10 cellular contexts compared by ENCODE assay signal in the genomic region with DNA sequence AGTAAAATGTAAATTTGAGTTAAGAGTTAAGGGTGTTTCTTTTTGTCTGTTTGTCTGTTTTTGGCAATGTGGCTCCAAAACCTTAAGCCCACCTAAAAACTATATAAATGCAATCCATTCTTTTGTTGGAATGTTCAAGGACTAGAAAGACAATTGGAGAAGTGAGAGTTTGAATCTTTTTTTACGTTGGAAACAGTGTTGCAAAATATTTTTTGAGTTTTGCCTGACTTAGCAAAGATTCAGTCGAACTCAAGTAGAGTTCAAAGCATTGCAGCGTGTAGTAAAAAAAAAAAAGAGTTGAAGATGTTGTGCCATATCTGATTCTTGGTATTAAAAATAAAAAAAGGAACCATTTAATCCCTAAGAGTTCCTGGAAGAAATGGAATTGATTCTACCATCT. TPM values are rescaled to one million over a fixed set of nuclear protein-coding genes. Genes with fewer than 3 reads are reported as not detected.
A peak's percentile ranks its signal among the peaks of the same experiment; 100 is the strongest.
DNase-seq lines count a peak whose midpoint lies in the region; ATAC-seq and TF ChIP-seq lines count a peak whose summit lies in the region.
"Had no signal": no experiment of that assay in that cellular context is flagged by ENCODE, and none has a peak within 500 bp of the region (broad histone marks: within the 10 kb centered on the region; RNA-seq: fewer than 3 reads in every experiment).

No MANE protein-coding gene starts in this region.

- peak overlapping the region; percentile 88 for H3K4me2 ChIP-seq in Karpas-422 (ENCODE audit: low read depth, low read length, poor library complexity, severe bottlenecking)
- peak overlapping the region; percentile 91 for H3K4me2 ChIP-seq in mammary epithelial cell (ENCODE audit: insufficient read depth, low read depth, low read length)

- no peak for DNase-seq in CD14-positive monocyte (ENCODE audit: low spot score)
- peak; percentile 70 for DNase-seq in Karpas-422
- no peak for DNase-seq in mammary epithelial cell
- no peak for DNase-seq in posterior vena cava (ENCODE audit: low spot score)
- DNase-seq in NCI-H187 (lab: John Stamatoyannopoulos, UW), result no peak
- DNase-seq: activated CD4-positive, alpha-beta T cell treated with anti-CD3 and anti-CD28 coated beads for 1 hour had no signal

- H3K27me3 ChIP-seq in Karpas-422 (ENCODE audit: low read length) (no peaks in the 10 kb centered on the region), mammary epithelial cell (ENCODE audit: insufficient read depth, low read length) (no peaks in the 10 kb centered on the region), muscle layer of duodenum (ENCODE audit: low read depth, low read length) (no peaks in the 10 kb centered on the region)

- H3K4me1 Mint-ChIP-seq in CD14-positive monocyte, result peaks cover 73% of the 10 kb centered on the region
- H3K4me1 Mint-ChIP-seq: central memory CD8-positive, alpha-beta T cell had no signal

- peak overlapping the region; percentile 90 for H3K9ac ChIP-seq in Karpas-422 (ENCODE audit: low read length)
- no peak overlapping the region for H3K9ac ChIP-seq in mammary epithelial cell (ENCODE audit: insufficient read depth, low read length)

- H3K79me2 ChIP-seq in Karpas-422 (ENCODE audit: low read length), result peaks cover 58% of the 10 kb centered on the region
- H3K79me2 ChIP-seq in mammary epithelial cell (ENCODE audit: insufficient read depth, low read length), result peaks cover 7% of the 10 kb centered on the region

- H2AFZ ChIP-seq in Karpas-422 (ENCODE audit: low read length), result no peak overlapping the region
- H2AFZ ChIP-seq in mammary epithelial cell (ENCODE audit: low read depth, low read length), result peak overlapping the region; percentile 86

- H3K27me3 Mint-ChIP-seq in CD14-positive monocyte (ENCODE audit: low read depth in 3 of 3), result peaks cover 0 to 3% (median 2%) of the 10 kb centered on the region in 3 donors

- H3K4me3 ChIP-seq in Karpas-422 (ENCODE audit: low read length) (peak overlapping the region; percentile 86), mammary epithelial cell (replicated peaks in 1 of 3; ENCODE audit: insufficient read depth in 1 of 3, low read depth in 2 of 3, low read length in 3 of 3) (peak overlapping the region; percentile 48 to 73 (median 57)), muscle layer of duodenum (ENCODE audit: low read depth in 1 of 2, low read length in 2 of 2) (peak overlapping the region; percentile 61 to 81)

- H3K27ac Mint-ChIP-seq in CD14-positive monocyte, result peak overlapping the region; percentile 96 to 99 (median 97)

- BruUV-seq in mammary epithelial cell (replicated peaks; lab: Mats Ljungman, UMichigan), result no TSS peak

- dilution Hi-C loops in mammary epithelial cell (cut with HindIII; ENCODE audit: low sequenced_read_pairs), result no loop called here

- CTCF ChIA-PET in mammary epithelial cell (lab: Charles Lee; ENCODE audit: low non-redundant PET), result no interaction called here

- in situ Hi-C loops in mammary epithelial cell (cut with MboI; ENCODE audit: low sequenced_read_pairs in 2 of 2), result no loop called here

- H3K9me3 ChIP-seq in Karpas-422 (ENCODE audit: low read length) (no peaks in the 10 kb centered on the region), mammary epithelial cell (replicated peaks; ENCODE audit: insufficient read depth, low read length) (no peaks in the 10 kb centered on the region), muscle layer of duodenum (ENCODE audit: control insufficient read depth in 1 of 2, low read length in 2 of 2) (no peaks in the 10 kb centered on the region)

- H3K4me1 ChIP-seq in Karpas-422 (ENCODE audit: low read length), result peaks cover 63% of the 10 kb centered on the region
- H3K4me1 ChIP-seq in mammary epithelial cell (ENCODE audit: insufficient read depth, low read length), result no peaks in the 10 kb centered on the region
- peaks cover 0 to 6% of the 10 kb centered on the region in 2 donors for H3K4me1 ChIP-seq in muscle layer of duodenum (ENCODE audit: control insufficient read depth in 1 of 2, insufficient read depth in 2 of 2, low read length in 2 of 2)

- H3K27ac ChIP-seq in Karpas-422 (ENCODE audit: low read length), result peak overlapping the region; percentile 99
- no peak overlapping the region for H3K27ac ChIP-seq in mammary epithelial cell (ENCODE audit: insufficient read depth, low read depth, low read length)
- peak overlapping the region; percentile 82 for H3K27ac ChIP-seq in muscle layer of duodenum (ENCODE audit: low read length)

- ATAC-seq in HG02623 (IDR thresholded peaks at IDR 0.05; ENCODE audit: unreplicated experiment) (no peak), GM18907 (IDR thresholded peaks at IDR 0.05; ENCODE audit: unreplicated experiment) (no peak)

- no peaks in the 10 kb centered on the region for H3K9me2 ChIP-seq in Karpas-422 (replicated peaks; ENCODE audit: insufficient read depth, low read length)

- H3K4me3 Mint-ChIP-seq in CD14-positive monocyte, result peak overlapping the region; percentile 93

- 95% methylated on average over 3 of the region's 3 CpGs for WGBS in mammary epithelial cell (ENCODE audit: low coverage, missing lambda C conversion rate)

- H3K36me3 ChIP-seq in Karpas-422 (ENCODE audit: insufficient read depth, low read length) (no peaks in the 10 kb centered on the region; the same call in 1 of the 2 replicates), mammary epithelial cell (ENCODE audit: insufficient read depth, low read length) (no peaks in the 10 kb centered on the region), muscle layer of duodenum (ENCODE audit: control insufficient read depth in 1 of 2, insufficient read depth in 2 of 2, low read length in 2 of 2) (peaks cover 0 to 5% of the 10 kb centered on the region in 2 donors)

- TF ChIP-seq CTCF in CD14-positive monocyte (IDR thresholded peaks at IDR 0.05), result no peak
- TF ChIP-seq CTCF in mammary epithelial cell (conservative IDR thresholded peaks at IDR 0.05 in 1 of 2, IDR thresholded peaks at IDR 0.05 in 1 of 2; ENCODE audit: extremely low read depth in 1 of 2, insufficient read depth in 1 of 2, low read depth in 1 of 2, low read length in 2 of 2), result no peak

- H4K20me1 ChIP-seq in Karpas-422 (ENCODE audit: insufficient read depth, low read depth, low read length) (no peaks in the 10 kb centered on the region), mammary epithelial cell (ENCODE audit: insufficient read depth, low read length) (no peaks in the 10 kb centered on the region)

- peaks cover 17 to 18% of the 10 kb centered on the region in 2 donors for H3K36me3 Mint-ChIP-seq in CD14-positive monocyte

- intact Hi-C loops in CD14-positive monocyte (cut with micrococcal nuclease), result loop anchor here in 1 of 2 donors (5.0 to 10.0 kb wide), 2 partner anchors 35 to 622 kb away; partner anchors contain the start of gene NFIL3
- intact Hi-C loops in mammary epithelial cell (cut with micrococcal nuclease), result no loop called here
- intact Hi-C loops in posterior vena cava (cut with DNase I), result no loop called here

- H3K9me3 Mint-ChIP-seq in CD14-positive monocyte, result peaks cover 0 to 5% (median 0%) of the 10 kb centered on the region in 7 donors
- H3K9me3 Mint-ChIP-seq: central memory CD8-positive, alpha-beta T cell had no signal

RNA-seq across cellular contexts. Expression of gene SYK, which starts 0.9 kb away (rescaled TPM):
- 100 to 1,000 TPM; 177 to 186 TPM for polyA plus RNA-seq in CD14-positive monocyte
- total RNA-seq in Karpas-422 (2014; rRNA removed; shearing (Covaris generic); ENCODE audit: low replicate concordance), result 151 and 216 TPM in 2 replicates
- total RNA-seq in mammary epithelial cell, result 10 to 100 TPM in 1 of 2 donors, 1 to 10 TPM in 1; 1.7 to 10.6 TPM
- polyA plus RNA-seq in mammary epithelial cell, result 4.1 TPM
- polyA minus RNA-seq in mammary epithelial cell, result 11.2 TPM
- total RNA-seq in posterior vena cava, result 10 to 100 TPM; 13.2 to 19.5 TPM
